29 cellular contexts compared by ENCODE assay signal in genomic region chr3:28800203-28800602, GRCh38.
"Had no signal": no experiment of that assay in that cellular context is flagged by ENCODE, and none has a peak within 500 bp of the region (broad histone marks: within the 10 kb centered on the region; RNA-seq: fewer than 3 reads in every experiment).

No MANE protein-coding gene starts in this region.

- H3K36me3 ChIP-seq: ovary, right lobe of liver, sigmoid colon, stomach, thoracic aorta, thyroid gland, tibial nerve, upper lobe of left lung, vagina had no signal

- H3K27ac Mint-ChIP-seq: natural killer cell treated with Interleukin-12 subunit alpha and Interleukin-12 subunit beta and Interleukin-15 and Interleukin-18, amount 100 ng/mL, for 72 hours; nephron progenitor cell; progenitor cell of endocrine pancreas; stimulated activated effector memory CD8-positive, alpha-beta T cell treated with anti-CD3 and anti-CD28 coated beads, Interleukin-12 subunit alpha, Interleukin-12 subunit beta, amount 100 ng/mL, for 72 hours; stimulated activated naive B cell treated with anti-CD40 and anti-IgM and Interleukin-4, amounts not matched to agents 10 μg/mL and 1 μg/mL and 100 μg/mL, for 72 hours; stimulated activated naive CD8-positive, alpha-beta T cell treated with anti-CD3 and anti-CD28 coated beads, Interleukin-15, Interleukin-2, amounts not matched to agents 100 ng/mL and 50 ng/mL, for 24 hours had no signal

- H3K9me3 Mint-ChIP-seq: nephron progenitor cell; neural crest cell; stimulated activated effector memory CD8-positive, alpha-beta T cell treated with anti-CD3 and anti-CD28 coated beads, Interleukin-12 subunit alpha, Interleukin-12 subunit beta, amount 100 ng/mL, for 72 hours; stimulated activated naive B cell treated with anti-CD40 and anti-IgM and Interleukin-4, amounts not matched to agents 10 μg/mL and 1 μg/mL and 100 μg/mL, for 72 hours; stimulated activated naive CD8-positive, alpha-beta T cell treated with anti-CD3 and anti-CD28 coated beads, Interleukin-15, Interleukin-2, amounts not matched to agents 100 ng/mL and 50 ng/mL, for 24 hours had no signal

- H3K4me1 ChIP-seq: parathyroid adenoma, psoas muscle, right lobe of liver, sigmoid colon, stomach, tibial nerve, upper lobe of left lung, vagina had no signal

- H3K79me2 ChIP-seq: parathyroid adenoma had no signal

- H3K4me3 ChIP-seq: ovary, psoas muscle, right lobe of liver, sigmoid colon, stomach, thoracic aorta, thyroid gland, tibial nerve, upper lobe of left lung, vagina had no signal

- H3K9ac ChIP-seq: parathyroid adenoma had no signal

- H3K4me1 Mint-ChIP-seq: nephron progenitor cell; neural crest cell; stimulated activated effector memory CD8-positive, alpha-beta T cell treated with anti-CD3 and anti-CD28 coated beads, Interleukin-12 subunit alpha, Interleukin-12 subunit beta, amount 100 ng/mL, for 72 hours; stimulated activated naive B cell treated with anti-CD40 and anti-IgM and Interleukin-4, amounts not matched to agents 10 μg/mL and 1 μg/mL and 100 μg/mL, for 72 hours had no signal

- DNase-seq: nephron progenitor cell; occipital lobe; ovary; posterior cingulate gyrus; psoas muscle; right cardiac atrium; right lobe of liver; sigmoid colon; small intestine; stimulated activated CD4-positive, alpha-beta T cell treated with anti-CD3 and anti-CD28 coated beads, Interleukin-15, amount 100 ng/mL, for 24 hours; stimulated activated CD4-positive, alpha-beta T cell treated with anti-CD3 and anti-CD28 coated beads, Interleukin-2, amount 100 ng/mL, for 24 hours; stimulated activated CD4-positive, alpha-beta T cell treated with anti-CD3 and anti-CD28 coated beads, Interleukin-2, amount 100 ng/mL, for 48 hours; stimulated activated CD4-positive, alpha-beta T cell treated with anti-CD3 and anti-CD28 coated beads, Interleukin-4, amount 100 ng/mL, for 24 hours; stimulated activated naive B cell treated with anti-CD40 and anti-IgM and Interleukin-4, amounts not matched to agents 10 μg/mL and 1 μg/mL and 100 μg/mL, for 72 hours; stimulated activated naive CD4-positive, alpha-beta T cell treated with Interleukin-2 at 50 U/mL for 16 hours; stomach; thyroid gland; trophoblast cell; upper lobe of left lung had no signal

- H3K4me3 Mint-ChIP-seq: natural killer cell treated with Interleukin-12 subunit alpha and Interleukin-12 subunit beta and Interleukin-15 and Interleukin-18, amount 100 ng/mL, for 72 hours; nephron progenitor cell; neural crest cell; stimulated activated effector memory CD8-positive, alpha-beta T cell treated with anti-CD3 and anti-CD28 coated beads, Interleukin-12 subunit alpha, Interleukin-12 subunit beta, amount 100 ng/mL, for 72 hours; stimulated activated naive B cell treated with anti-CD40 and anti-IgM and Interleukin-4, amounts not matched to agents 10 μg/mL and 1 μg/mL and 100 μg/mL, for 72 hours; stimulated activated naive CD8-positive, alpha-beta T cell treated with anti-CD3 and anti-CD28 coated beads, Interleukin-15, Interleukin-2, amounts not matched to agents 100 ng/mL and 50 ng/mL, for 24 hours had no signal

- H3K27me3 Mint-ChIP-seq: natural killer cell treated with Interleukin-12 subunit alpha and Interleukin-12 subunit beta and Interleukin-15 and Interleukin-18, amount 100 ng/mL, for 72 hours; progenitor cell of endocrine pancreas; stimulated activated naive B cell treated with anti-CD40 and anti-IgM and Interleukin-4, amounts not matched to agents 10 μg/mL and 1 μg/mL and 100 μg/mL, for 72 hours; stimulated activated naive CD8-positive, alpha-beta T cell treated with anti-CD3 and anti-CD28 coated beads, Interleukin-15, Interleukin-2, amounts not matched to agents 100 ng/mL and 50 ng/mL, for 24 hours had no signal

- ATAC-seq: natural killer cell treated with Interleukin-12 subunit alpha and Interleukin-12 subunit beta and Interleukin-15 and Interleukin-18, amount 100 ng/mL, for 72 hours; psoas muscle; right cardiac atrium; right lobe of liver; stimulated activated effector memory CD8-positive, alpha-beta T cell treated with anti-CD3 and anti-CD28 coated beads, Interleukin-12 subunit alpha, Interleukin-12 subunit beta, amount 100 ng/mL, for 72 hours; stimulated activated naive B cell treated with anti-CD40 and anti-IgM and Interleukin-4, amounts not matched to agents 10 μg/mL and 1 μg/mL and 100 μg/mL, for 72 hours had no signal

- H2AFZ ChIP-seq: parathyroid adenoma had no signal

- H3K27me3 ChIP-seq: ovary, right lobe of liver, sigmoid colon, stomach, thyroid gland, tibial nerve, upper lobe of left lung, vagina had no signal

- FAIRE-seq: small intestine, urothelium cell line had no signal

- H3K36me3 Mint-ChIP-seq: natural killer cell treated with Interleukin-12 subunit alpha and Interleukin-12 subunit beta and Interleukin-15 and Interleukin-18, amount 100 ng/mL, for 72 hours; stimulated activated effector memory CD8-positive, alpha-beta T cell treated with anti-CD3 and anti-CD28 coated beads, Interleukin-12 subunit alpha, Interleukin-12 subunit beta, amount 100 ng/mL, for 72 hours; stimulated activated naive B cell treated with anti-CD40 and anti-IgM and Interleukin-4, amounts not matched to agents 10 μg/mL and 1 μg/mL and 100 μg/mL, for 72 hours had no signal

- H3K27ac ChIP-seq: ovary, parathyroid adenoma, psoas muscle, right lobe of liver, sigmoid colon, stomach, thoracic aorta, thyroid gland, tibial nerve, upper lobe of left lung, vagina had no signal

- H3K9me3 ChIP-seq: ovary, psoas muscle, right lobe of liver, sigmoid colon, stomach, thoracic aorta, thyroid gland, tibial nerve, upper lobe of left lung, vagina had no signal
